Comparison of ENCODE assay signal across 16 cellular contexts in the genomic region with DNA sequence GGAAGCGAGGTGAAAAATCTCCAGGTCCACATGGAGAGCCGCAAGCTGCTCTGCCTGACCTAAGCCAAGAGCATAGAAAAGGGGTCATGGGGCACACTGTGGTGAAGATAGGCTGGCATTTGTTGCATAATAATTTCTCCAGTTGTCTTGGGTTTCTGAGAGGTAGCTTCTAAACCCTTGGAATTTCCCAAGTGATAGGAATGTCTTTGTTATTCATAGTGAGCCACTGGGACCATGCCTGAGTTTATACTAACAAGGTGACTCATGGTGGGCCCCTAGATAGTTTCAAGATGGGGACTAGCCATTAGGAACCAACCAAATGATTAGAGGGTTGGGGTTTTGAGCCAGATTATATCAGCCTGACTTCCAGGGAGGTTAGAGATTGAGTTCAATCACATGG. TPM values are rescaled to one million over a fixed set of nuclear protein-coding genes. Genes with fewer than 3 reads are reported as not detected.
DNase-seq lines count a peak whose midpoint lies in the region; ATAC-seq and TF ChIP-seq lines count a peak whose summit lies in the region.
"Had no signal": no experiment of that assay in that cellular context is flagged by ENCODE, and none has a peak within 500 bp of the region (broad histone marks: within the 10 kb centered on the region; RNA-seq: fewer than 3 reads in every experiment).

No MANE protein-coding gene starts in this region.

- no peaks in the 10 kb centered on the region for H3K27me3 ChIP-seq in HUES64 (ENCODE audit: insufficient read depth, low read length)
- H3K27me3 ChIP-seq: BE2C had no signal

- H3K27ac ChIP-seq in HUES64 (ENCODE audit: low read depth, low read length) = peak overlapping the region; percentile 49; the same call in 1 of the 2 replicates

- DNase-seq in AG09309 (ENCODE audit: low read depth) (peak; percentile 64), astrocyte of the hippocampus (ENCODE audit: low read depth, low spot score) (peak; percentile 87), islet precursor cell (peak; percentile 72), anterior cingulate cortex (lab: John Stamatoyannopoulos, UW) (no peak), superior temporal gyrus (ENCODE audit: extremely low spot score) (no peak), sciatic nerve (ENCODE audit: low spot score) (no peak)
- DNase-seq in activated CD4-positive, CD25-positive, alpha-beta regulatory T cell (lab: John Stamatoyannopoulos, UW) = no peak
- DNase-seq: activated naive CD4-positive, alpha-beta T cell treated with Interleukin-2 at 50 U/mL for 16 hours; BE2C; DMS79 treated with DMSO at 0.1 percent for 48 hours; MV-4-11; NCI-H2227 treated with DMSO at 0.1 percent for 48 hours had no signal

- no peak for TF ChIP-seq CTCF in AG09309 (IDR thresholded peaks at IDR 0.05; ENCODE audit: control insufficient read depth, insufficient read depth, low read depth, low read length, missing control alignments)

- no peaks in the 10 kb centered on the region for H3K36me3 ChIP-seq in HUES64 (ENCODE audit: insufficient read depth, low read length)
- H3K36me3 ChIP-seq: BE2C had no signal

- peaks cover 11% of the 10 kb centered on the region for H3K9me3 ChIP-seq in HUES64 (ENCODE audit: insufficient read depth, low read depth, low read length)
- H3K9me3 ChIP-seq: BE2C had no signal

- H3K4me1 ChIP-seq in HUES64 (ENCODE audit: insufficient read depth, low read length) = peaks cover 17% of the 10 kb centered on the region
- H3K4me1 ChIP-seq: BE2C had no signal

- 86% methylated on average over 2 of the region's 2 CpGs for WGBS in HUES64

- H3K4me3 ChIP-seq in AG09309 (ENCODE audit: control insufficient read depth, low read depth, low read length) (no peak overlapping the region), HUES64 (ENCODE audit: low read length) (no peak overlapping the region)

- intact Hi-C loops in sciatic nerve (cut with DNase I) = no loop called here

- no peak overlapping the region for H3K9ac ChIP-seq in HUES64 (ENCODE audit: low read depth, low read length)

- no peak for ATAC-seq in sciatic nerve
- ATAC-seq: Panc1 had no signal

RNA-seq across cellular contexts. Expression of a gene that starts 25.6 kb away (rescaled TPM):
- polyA plus RNA-seq in HUES64 (2013, experiment 1 of 2) = 0.50 TPM
- polyA plus RNA-seq in HUES64 (2013, experiment 2 of 2) = 0.63 TPM
- not detected for total RNA-seq in sciatic nerve
- polyA plus RNA-seq: esophagus had no signal

RNA-seq across cellular contexts. Expression of a gene that starts 45.8 kb away (rescaled TPM):
- 12.8 TPM for polyA plus RNA-seq in HUES64 (2013, experiment 1 of 2)
- polyA plus RNA-seq in HUES64 (2013, experiment 2 of 2) = 14.3 TPM
- 54.1 TPM for total RNA-seq in sciatic nerve

RNA-seq across cellular contexts. Expression of a gene that starts 47.3 kb away (rescaled TPM):
- not detected for polyA plus RNA-seq in HUES64 (2013, experiment 1 of 2)
- not detected for polyA plus RNA-seq in HUES64 (2013, experiment 2 of 2)
- not detected for total RNA-seq in sciatic nerve
- total RNA-seq: progenitor cell of endocrine pancreas had no signal

Comparison
In these comparisons a context has a peak if more than half of its experiments do, and no peak if none do; other contexts are left out.
1. DNase-seq: peak in AG09309 (single experiment), astrocyte of the hippocampus (single experiment) and islet precursor cell (single experiment); none in anterior cingulate cortex (0 of 58), superior temporal gyrus (single experiment), sciatic nerve (single experiment) and activated CD4-positive, CD25-positive, alpha-beta regulatory T cell (0 of 4).